In genomic region chr3:182509844-182510460, GRCh38 we compare ENCODE assay signal across 15 cellular contexts.
"Had no signal": no experiment of that assay in that cellular context is flagged by ENCODE, and none has a peak within 500 bp of the region (broad histone marks: within the 10 kb centered on the region; RNA-seq: fewer than 3 reads in every experiment).

No MANE protein-coding gene starts in this region.

- H3K9me3 ChIP-seq: gastroesophageal sphincter, lower lobe of right lung, prostate gland, sigmoid colon had no signal

- DNase-seq: activated CD4-positive, alpha-beta T cell treated with anti-CD3 and anti-CD28 coated beads for 4 hours; activated naive CD4-positive, alpha-beta T cell treated with Interleukin-2 at 50 U/mL for 16 hours; activated naive CD8-positive, alpha-beta T cell treated with anti-CD3 and anti-CD28 coated beads, Interleukin-2, amount 50 U/mL, for 24 hours; cortex of kidney; effector memory CD4-positive, alpha-beta T cell; lower lobe of right lung; naive B cell; sigmoid colon; stimulated activated CD4-positive, alpha-beta T cell treated with anti-CD3 and anti-CD28 coated beads, Interleukin-2, amount 100 ng/mL, for 24 hours; stimulated activated naive B cell treated with anti-CD40 and anti-IgM and Interleukin-4, amounts not matched to agents 10 μg/mL and 1 μg/mL and 100 μg/mL, for 72 hours; trophoblast cell had no signal

- H3K27me3 ChIP-seq: cardiac muscle cell, gastroesophageal sphincter, sigmoid colon had no signal

- ATAC-seq: activated naive CD8-positive, alpha-beta T cell treated with anti-CD3 and anti-CD28 coated beads, Interleukin-2, amount 50 U/mL, for 24 hours; gastroesophageal sphincter; lower lobe of right lung; stimulated activated naive B cell treated with anti-CD40 and anti-IgM and Interleukin-4, amounts not matched to agents 10 μg/mL and 1 μg/mL and 100 μg/mL, for 72 hours had no signal

- H3K36me3 ChIP-seq: cardiac muscle cell, gastroesophageal sphincter, lower lobe of right lung, prostate gland, sigmoid colon had no signal

- H3K4me3 ChIP-seq: cardiac muscle cell, gastroesophageal sphincter, lower lobe of right lung, prostate gland, sigmoid colon had no signal

- H3K27ac ChIP-seq: cardiac muscle cell, epithelial cell of prostate, gastroesophageal sphincter, lower lobe of right lung, prostate gland, sigmoid colon had no signal

- H3K4me1 ChIP-seq: gastroesophageal sphincter, lower lobe of right lung, prostate gland, sigmoid colon had no signal
